25 cellular contexts compared by ENCODE assay signal in the genomic region with DNA sequence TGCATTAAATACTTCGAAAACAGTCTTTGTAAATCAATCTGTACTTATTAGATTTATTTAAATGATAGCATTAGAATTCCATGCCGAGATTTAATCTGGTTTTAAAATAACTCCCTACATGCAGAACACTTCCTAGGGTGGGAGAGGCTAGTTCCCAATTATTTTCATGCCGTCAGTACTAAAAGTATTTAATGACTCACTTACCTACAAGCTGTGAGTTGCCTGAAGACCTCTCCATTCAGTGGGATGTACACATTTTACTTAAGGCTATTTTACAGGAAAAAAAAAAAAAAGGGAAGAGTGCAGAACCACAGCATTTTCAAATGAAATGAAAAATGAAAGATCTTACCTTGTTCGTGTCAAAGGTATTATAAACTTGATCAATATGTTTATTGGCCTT. TPM values are rescaled to one million over a fixed set of nuclear protein-coding genes. Genes with fewer than 3 reads are reported as not detected.
A peak's percentile ranks its signal among the peaks of the same experiment; 100 is the strongest.
DNase-seq lines count a peak whose midpoint lies in the region; ATAC-seq, FAIRE-seq and TF ChIP-seq lines count a peak whose summit lies in the region.
"Had no signal": no experiment of that assay in that cellular context is flagged by ENCODE, and none has a peak within 500 bp of the region (broad histone marks: within the 10 kb centered on the region; RNA-seq: fewer than 3 reads in every experiment).

No MANE protein-coding gene starts in this region.

- H2BK120ac ChIP-seq in H1 (replicated peaks; ENCODE audit: low read depth, low read length): no peak overlapping the region

- H4K20me1 ChIP-seq in HCT116 (ENCODE audit: insufficient read depth) (no peaks in the 10 kb centered on the region), H1 (replicated peaks in 1 of 2; ENCODE audit: control insufficient read depth in 1 of 2, insufficient read depth in 2 of 2, low read length in 2 of 2) (no peaks in the 10 kb centered on the region), osteoblast (ENCODE audit: insufficient read depth, low read length) (no peaks in the 10 kb centered on the region)

- H2BK5ac ChIP-seq in H1 (ENCODE audit: low read depth, low read length): no peak overlapping the region

- no peak overlapping the region for H3K4me3 Mint-ChIP-seq in activated T-helper 2 cell treated with anti-CD3 and anti-CD28 coated beads, Interferon-gamma antibody, Interleukin-2, Interleukin-4, amounts not matched to agents 10 μg/mL and 5 μg/mL and 100 μg/mL, durations not matched to agents 14 hours and 24 hours and 36 hours (ENCODE audit: low read depth)
- H3K4me3 Mint-ChIP-seq: CD4-positive, CD25-positive, alpha-beta regulatory T cell; HFFc6 had no signal

- H3K4me2 ChIP-seq in HCT116 (ENCODE audit: low read length): no peak overlapping the region
- H3K4me2 ChIP-seq in H1 (ENCODE audit: insufficient read depth in 1 of 2, low read depth in 2 of 2, low read length in 2 of 2): no peak overlapping the region
- no peak overlapping the region for H3K4me2 ChIP-seq in osteoblast (ENCODE audit: insufficient read depth, low read length)
- H3K4me2 ChIP-seq: KMS-11 had no signal

- no peak for FAIRE-seq in H1 (lab: Jason Lieb, UNC)
- FAIRE-seq: A204.1, GM12892, GM18507, H54 had no signal

- TF ChIP-seq POLR2A in HCT116 (IDR thresholded peaks at IDR 0.05; ENCODE audit: borderline replicate concordance, extremely low read depth, insufficient read depth, insufficient read length): no peak
- no peak for TF ChIP-seq POLR2A in H1 (IDR thresholded peaks at IDR 0.05; ENCODE audit: control extremely low read depth in 1 of 2, low read depth in 2 of 2, low read length in 2 of 2)

- H2BK12ac ChIP-seq in H1 (ENCODE audit: low read depth, low read length): no peak overlapping the region

- H3K4me1 ChIP-seq in HCT116 (ENCODE audit: control insufficient read depth in 1 of 2, insufficient read depth in 2 of 2, low read length in 2 of 2): no peaks in the 10 kb centered on the region
- peaks cover 24% of the 10 kb centered on the region for H3K4me1 ChIP-seq in RWPE2 (ENCODE audit: insufficient read depth, poor library complexity, severe bottlenecking)
- no peaks in the 10 kb centered on the region for H3K4me1 ChIP-seq in H1 (replicated peaks in 1 of 4; ENCODE audit: control insufficient read depth in 3 of 4, insufficient read depth in 4 of 4, low read length in 3 of 4)
- no peaks in the 10 kb centered on the region for H3K4me1 ChIP-seq in osteoblast (ENCODE audit: insufficient read depth, low read length)
- H3K4me1 ChIP-seq: BE2C, SJSA1 had no signal

- no peak for ATAC-seq in HCT116
- peak; percentile 100 for ATAC-seq in RWPE2 (ENCODE audit: low read depth)
- no peak for ATAC-seq in HG03457 (IDR thresholded peaks at IDR 0.05; ENCODE audit: unreplicated experiment)
- ATAC-seq: PC-3 had no signal

- H3K9me3 ChIP-seq in HCT116 (ENCODE audit: control insufficient read depth in 1 of 2, insufficient read depth in 1 of 2, low read depth in 1 of 2, low read length in 2 of 2) (no peaks in the 10 kb centered on the region), RWPE2 (ENCODE audit: severe bottlenecking) (no peaks in the 10 kb centered on the region), H1 (ENCODE audit: insufficient read depth in 2 of 2, low read depth in 1 of 2, low read length in 1 of 2) (no peaks in the 10 kb centered on the region), osteoblast (ENCODE audit: low read depth, low read length) (no peaks in the 10 kb centered on the region)
- H3K9me3 ChIP-seq: BE2C, SJSA1 had no signal

- H3K9me3 Mint-ChIP-seq in activated T-helper 2 cell treated with anti-CD3 and anti-CD28 coated beads, Interferon-gamma antibody, Interleukin-2, Interleukin-4, amounts not matched to agents 10 μg/mL and 5 μg/mL and 100 μg/mL, durations not matched to agents 14 hours and 24 hours and 36 hours: no peaks in the 10 kb centered on the region
- H3K9me3 Mint-ChIP-seq: HFFc6 had no signal

- no peak overlapping the region for H2AK5ac ChIP-seq in H1 (ENCODE audit: low read depth, low read length)

- no peaks in the 10 kb centered on the region for H3K4me1 Mint-ChIP-seq in activated T-helper 2 cell treated with anti-CD3 and anti-CD28 coated beads, Interferon-gamma antibody, Interleukin-2, Interleukin-4, amounts not matched to agents 10 μg/mL and 5 μg/mL and 100 μg/mL, durations not matched to agents 14 hours and 24 hours and 36 hours (ENCODE audit: low read depth)
- H3K4me1 Mint-ChIP-seq: CD4-positive, CD25-positive, alpha-beta regulatory T cell had no signal

- RAD21 ChIA-PET in HCT116 (lab: Charles Lee; ENCODE audit: low non-redundant PET in 1 of 2, low total read pairs in 2 of 2, uncharacterized antibody in 2 of 2, unreplicated experiment in 2 of 2): no interaction called here

- no peak overlapping the region for H4K8ac ChIP-seq in H1 (ENCODE audit: extremely low read depth, insufficient read depth, low read length)

- WGBS in H1 (ENCODE audit: extremely low coverage in 1 of 2, insufficient coverage in 1 of 2, insufficient read length in 1 of 2, insufficient replicate concordance in 2 of 2, low coverage in 1 of 2, low lambda C conversion rate in 2 of 2, missing lambda C conversion rate in 1 of 2), 2 experiments: 87% methylated on average over 4 of the region's 4 CpGs; no CpG with 5 or more reads in 1 of the 2 experiments

- H3K23ac ChIP-seq in H1 (ENCODE audit: insufficient read length): no peak overlapping the region

- H3K23me2 ChIP-seq in H1 (ENCODE audit: low read depth, low read length): no peaks in the 10 kb centered on the region

- no peaks in the 10 kb centered on the region for H3K79me2 ChIP-seq in HCT116 (ENCODE audit: insufficient read depth, low read length)
- no peaks in the 10 kb centered on the region for H3K79me2 ChIP-seq in H1 (ENCODE audit: control insufficient read depth in 1 of 2, insufficient read depth in 2 of 2, low read length in 2 of 2)
- no peaks in the 10 kb centered on the region for H3K79me2 ChIP-seq in osteoblast (ENCODE audit: insufficient read depth, low read length)

- BruUV-seq in HCT116 (replicated peaks; lab: Mats Ljungman, UMichigan): no TSS peak

- peaks cover 8% of the 10 kb centered on the region for H3K27me3 Mint-ChIP-seq in activated T-helper 2 cell treated with anti-CD3 and anti-CD28 coated beads, Interferon-gamma antibody, Interleukin-2, Interleukin-4, amounts not matched to agents 10 μg/mL and 5 μg/mL and 100 μg/mL, durations not matched to agents 14 hours and 24 hours and 36 hours (ENCODE audit: low read depth)

- TF ChIP-seq CTCF in HCT116 (IDR thresholded peaks at IDR 0.05 in 2 of 3, conservative IDR thresholded peaks at IDR 0.05 in 1 of 3; ENCODE audit: borderline replicate concordance in 1 of 3, insufficient read depth in 1 of 3, low read depth in 2 of 3, low read length in 2 of 3): no peak
- TF ChIP-seq CTCF in RWPE2 (IDR thresholded peaks at IDR 0.05; ENCODE audit: poor library complexity, severe bottlenecking): no peak
- TF ChIP-seq CTCF in H1 (IDR thresholded peaks at IDR 0.05; ENCODE audit: control extremely low read depth in 1 of 3, insufficient read depth in 1 of 3, low read depth in 1 of 3, low read length in 3 of 3): no peak
- no peak for TF ChIP-seq CTCF in osteoblast (IDR thresholded peaks at IDR 0.05; ENCODE audit: extremely low read depth, low read depth, low read length)

- POLR2A ChIA-PET in HCT116 (lab: Charles Lee): no interaction called here
- POLR2A ChIA-PET in H1 (lab: Charles Lee; ENCODE audit: partially characterized antibody): no interaction called here

- CTCF ChIA-PET in HCT116 (lab: Charles Lee): no interaction called here
- CTCF ChIA-PET in H1 (lab: Charles Lee; ENCODE audit: partially characterized antibody): interaction anchor here (1.1 to 1.2 kb wide), 2 partner anchors 39 to 72 kb away, joined by 3 to 5 read pairs; no protein-coding TSS in a partner anchor

- no peak overlapping the region for H4K91ac ChIP-seq in H1 (replicated peaks; ENCODE audit: insufficient read length, low read length)

- DNase-seq in HCT116 (ENCODE audit: low read depth, low spot score): no peak
- DNase-seq in RWPE2 (ENCODE audit: low spot score): no peak
- no peak for DNase-seq in H1 (ENCODE audit: low read depth in 1 of 2, low spot score in 2 of 2)
- DNase-seq in kidney tubule cell (ENCODE audit: low spot score): peak; percentile 41
- DNase-seq in activated gamma-delta T cell (lab: John Stamatoyannopoulos, UW): no peak
- no peak for DNase-seq in activated T-helper 2 cell treated with anti-CD3 and anti-CD28 coated beads, Interferon-gamma antibody, Interleukin-2, Interleukin-4, amounts not matched to agents 10 μg/mL and 5 μg/mL and 100 μg/mL, durations not matched to agents 14 hours and 24 hours and 36 hours (ENCODE audit: low spot score)
- DNase-seq in osteoblast (ENCODE audit: insufficient read length, low spot score, missing footprints): no peak
- DNase-seq: BE2C; Calu3; CD4-positive, CD25-positive, alpha-beta regulatory T cell; DMS53; HFFc6; NCI-H1417 treated with DMSO at 0.1 percent for 48 hours; NCI-H187 treated with DMSO at 0.1 percent for 48 hours; NCI-H345; NCI-H524 treated with DMSO at 0.1 percent for 48 hours; PC-3 had no signal

- no peak overlapping the region for H4K5ac ChIP-seq in H1 (ENCODE audit: insufficient read length, low read depth, low read length)

- intact Hi-C loops in HCT116 (cut with micrococcal nuclease): no loop called here
- intact Hi-C loops in activated T-helper 2 cell treated with anti-CD3 and anti-CD28 coated beads, Interferon-gamma antibody, Interleukin-2, Interleukin-4, amounts not matched to agents 10 μg/mL and 5 μg/mL and 100 μg/mL, durations not matched to agents 14 hours and 24 hours and 36 hours (cut with micrococcal nuclease): no loop called here

- no peak overlapping the region for H3K27ac Mint-ChIP-seq in activated T-helper 2 cell treated with anti-CD3 and anti-CD28 coated beads, Interferon-gamma antibody, Interleukin-2, Interleukin-4, amounts not matched to agents 10 μg/mL and 5 μg/mL and 100 μg/mL, durations not matched to agents 14 hours and 24 hours and 36 hours
- H3K27ac Mint-ChIP-seq: CD4-positive, CD25-positive, alpha-beta regulatory T cell; HFFc6 had no signal

- no peak overlapping the region for H3K56ac ChIP-seq in H1 (replicated peaks; ENCODE audit: insufficient read length, low read depth, low read length)

- H3K36me3 ChIP-seq in HCT116 (ENCODE audit: control insufficient read depth in 1 of 2, insufficient read depth in 2 of 2, low read length in 2 of 2): no peaks in the 10 kb centered on the region
- H3K36me3 ChIP-seq in RWPE2 (ENCODE audit: low read depth): no peaks in the 10 kb centered on the region
- no peaks in the 10 kb centered on the region for H3K36me3 ChIP-seq in H1 (ENCODE audit: control insufficient read depth in 2 of 4, insufficient read depth in 4 of 4, low read length in 3 of 4)
- H3K36me3 ChIP-seq in osteoblast (ENCODE audit: insufficient read depth, low read length): no peaks in the 10 kb centered on the region
- H3K36me3 ChIP-seq: BE2C, SJSA1 had no signal

- no peak overlapping the region for H3K4ac ChIP-seq in H1 (replicated peaks; ENCODE audit: insufficient read length, low read depth, low read length)

- H3K18ac ChIP-seq in H1 (ENCODE audit: extremely low read depth, low read length): no peak overlapping the region

- H2AFZ ChIP-seq in HCT116 (ENCODE audit: low read depth, low read length, poor library complexity, severe bottlenecking) (peak overlapping the region; percentile 42), H1 (ENCODE audit: low read length) (peak overlapping the region; percentile 49; the same call in 1 of the 2 replicates), osteoblast (ENCODE audit: low read length) (no peak overlapping the region)

- H3K4me3 ChIP-seq in HCT116 (replicated peaks in 1 of 2; ENCODE audit: low read depth in 1 of 2, low read length in 2 of 2) (no peak overlapping the region), RWPE2 (ENCODE audit: severe bottlenecking) (no peak overlapping the region), H1 (ENCODE audit: extremely low read depth in 1 of 4, insufficient read depth in 2 of 4, low read depth in 3 of 4, low read length in 4 of 4) (no peak overlapping the region), osteoblast (ENCODE audit: insufficient read depth, low read length) (no peak overlapping the region)
- H3K4me3 ChIP-seq: SJSA1 had no signal

- no peaks in the 10 kb centered on the region for H3K79me1 ChIP-seq in H1 (ENCODE audit: low read depth, low read length)

- TF ChIP-seq EP300 in H1 (IDR thresholded peaks at IDR 0.05; ENCODE audit: borderline replicate concordance in 1 of 2, low read depth in 2 of 2, low read length in 2 of 2): no peak

- H2BK15ac ChIP-seq in H1 (ENCODE audit: low read length): no peak overlapping the region

- H2BK20ac ChIP-seq in H1 (ENCODE audit: low read length): no peak overlapping the region

- H3K14ac ChIP-seq in H1 (ENCODE audit: insufficient read length): no peak overlapping the region

- no peaks in the 10 kb centered on the region for H3K9me2 ChIP-seq in HCT116 (ENCODE audit: insufficient read depth)

- H3K9ac ChIP-seq in HCT116 (ENCODE audit: low read length): no peak overlapping the region
- no peak overlapping the region for H3K9ac ChIP-seq in H1 (replicated peaks in 1 of 4; ENCODE audit: extremely low read depth in 1 of 4, low read depth in 3 of 4, low read length in 3 of 4)
- H3K9ac ChIP-seq: KMS-11 had no signal

- no peaks in the 10 kb centered on the region for H3K36me3 Mint-ChIP-seq in activated T-helper 2 cell treated with anti-CD3 and anti-CD28 coated beads, Interferon-gamma antibody, Interleukin-2, Interleukin-4, amounts not matched to agents 10 μg/mL and 5 μg/mL and 100 μg/mL, durations not matched to agents 14 hours and 24 hours and 36 hours (ENCODE audit: low read depth)
- H3K36me3 Mint-ChIP-seq: CD4-positive, CD25-positive, alpha-beta regulatory T cell had no signal

- TF ChIP-seq RAD21 in HCT116 (IDR thresholded peaks at IDR 0.05; ENCODE audit: low read depth) (no peak), H1 (IDR thresholded peaks at IDR 0.05 in 1 of 2, conservative IDR thresholded peaks at IDR 0.05 in 1 of 2; ENCODE audit: low read depth in 2 of 2, low read length in 2 of 2) (no peak)

- no peaks in the 10 kb centered on the region for H3K27me3 ChIP-seq in HCT116 (ENCODE audit: insufficient read depth, low read length)
- no peaks in the 10 kb centered on the region for H3K27me3 ChIP-seq in RWPE2 (ENCODE audit: insufficient read depth, poor library complexity, severe bottlenecking)
- H3K27me3 ChIP-seq in H1 (replicated peaks in 1 of 4; ENCODE audit: control insufficient read depth in 3 of 4, extremely low read depth in 1 of 4, insufficient read depth in 3 of 4, low read length in 3 of 4): no peaks in the 10 kb centered on the region
- H3K27me3 ChIP-seq in osteoblast (ENCODE audit: insufficient read depth, low read length): no peaks in the 10 kb centered on the region
- H3K27me3 ChIP-seq: SJSA1 had no signal

- no peak overlapping the region for H3K27ac ChIP-seq in HCT116 (ENCODE audit: low read depth, low read length)
- peak overlapping the region; percentile 93 for H3K27ac ChIP-seq in RWPE2 (ENCODE audit: poor library complexity, severe bottlenecking)
- no peak overlapping the region for H3K27ac ChIP-seq in H1 (ENCODE audit: low read depth, low read length)
- H3K27ac ChIP-seq in osteoblast (ENCODE audit: low read depth, low read length): no peak overlapping the region
- H3K27ac ChIP-seq: KMS-11, SJSA1 had no signal

RNA-seq across cellular contexts. Expression of a gene that starts 0.5 kb away (rescaled TPM):
- total RNA-seq in HCT116 (2021; ENCODE audit: unreplicated experiment): not detected
- not detected in 2 replicates for polyA plus RNA-seq in HCT116 (2012)
- not detected in 2 replicates for total RNA-seq in H1 (2021; fragmentation: NEBNext Ultra II Directional; extraction: Animal tissue kit (Norgen Biotek cat#: 25700))
- polyA plus RNA-seq in H1 (2011; rRNA removed): not detected in 2 replicates
- not detected for polyA plus RNA-seq in H1 (2011; cell fraction: cytosol; rRNA removed)
- polyA plus RNA-seq in H1 (2011; cell fraction: nucleus; rRNA removed): not detected
- polyA plus RNA-seq in H1 (2012, experiment 1 of 2): not detected in 4 replicates
- not detected for polyA plus RNA-seq in H1 (2012, experiment 2 of 2)
- polyA plus RNA-seq in H1 (2013, experiment 1 of 2): not detected
- polyA plus RNA-seq in H1 (2013, experiment 2 of 2): not detected
- not detected in 2 replicates for polyA minus RNA-seq in H1 (2011; rRNA and poly(A)+ RNA removed)
- not detected for polyA minus RNA-seq in H1 (2011; cell fraction: cytosol; rRNA and poly(A)+ RNA removed)
- polyA minus RNA-seq in H1 (2011; cell fraction: nucleus; rRNA and poly(A)+ RNA removed): not detected
- not detected in 2 replicates for total RNA-seq in activated T-helper 2 cell treated with anti-CD3 and anti-CD28 coated beads, Interferon-gamma antibody, Interleukin-2, Interleukin-4, amounts not matched to agents 10 μg/mL and 5 μg/mL and 100 μg/mL, durations not matched to agents 14 hours and 24 hours and 36 hours
- total RNA-seq in osteoblast: not detected in 2 replicates
- total RNA-seq: Calu3; CD4-positive, CD25-positive, alpha-beta regulatory T cell; HFFc6; HT-29; PC-3; SJSA1 had no signal
- polyA plus RNA-seq: CD4-positive, CD25-positive, alpha-beta regulatory T cell had no signal
